ENCODE assay signal across 16 cellular contexts in genomic region chrX:1599791-1600405, GRCh38. TPM values are rescaled to one million over a fixed set of nuclear protein-coding genes. Genes with fewer than 3 reads are reported as not detected.
DNase-seq lines count a peak whose midpoint lies in the region; ATAC-seq and TF ChIP-seq lines count a peak whose summit lies in the region.
"Had no signal": no experiment of that assay in that cellular context is flagged by ENCODE, and none has a peak within 500 bp of the region (broad histone marks: within the 10 kb centered on the region; RNA-seq: fewer than 3 reads in every experiment).

No MANE protein-coding gene starts in this region.

- TF ChIP-seq CTCF in GM13976 (IDR thresholded peaks at IDR 0.05; ENCODE audit: borderline replicate concordance, control extremely low read depth, extremely low read depth, insufficient read depth, missing control alignments), result no peak

- peak; percentile 30 for DNase-seq in activated CD4-positive, CD25-positive, alpha-beta regulatory T cell treated with anti-CD3 and anti-CD28 coated beads, Interleukin-2, amount 50 U/mL, for 72 hours
- DNase-seq in activated CD4-positive, CD25-positive, alpha-beta regulatory T cell (lab: John Stamatoyannopoulos, UW), result no peak
- DNase-seq in GM13976 (ENCODE audit: low spot score) (peak; percentile 21), iPS-NIHi7 (ENCODE audit: extremely low spot score) (peak; percentile 8), sciatic nerve (ENCODE audit: low spot score) (peak; percentile 57), NCI-H1436 (lab: John Stamatoyannopoulos, UW) (no peak)
- DNase-seq: GF-D8, KG1, NCI-H1436 treated with DMSO at 0.1 percent for 48 hours, NCI-H2081, NCI-H82, PC-9 had no signal

- ATAC-seq in sciatic nerve (no peak), HG03520 (IDR thresholded peaks at IDR 0.05; ENCODE audit: unreplicated experiment) (no peak), HG02981 (IDR thresholded peaks at IDR 0.05; ENCODE audit: unreplicated experiment) (no peak)
- ATAC-seq: HCT116 had no signal

- intact Hi-C loops in sciatic nerve (cut with DNase I), result no loop called here

- in situ Hi-C loops in GM13976 (cut with MboI; ENCODE audit: low sequenced_read_pairs, unreplicated experiment), result no loop called here

RNA-seq across cellular contexts. Expression of gene AKAP17A, which starts 8.5 kb away (rescaled TPM):
- 48.5 TPM for total RNA-seq in sciatic nerve

RNA-seq across cellular contexts. Expression of gene ASMT, which starts 15.0 kb away (rescaled TPM):
- 0.89 TPM for total RNA-seq in sciatic nerve
- total RNA-seq: NCI-H460, PC-9 had no signal

Comparison
In these comparisons a context has a peak if more than half of its experiments do, and no peak if none do; other contexts are left out.
1. DNase-seq: peak in activated CD4-positive, CD25-positive, alpha-beta regulatory T cell treated with anti-CD3 and anti-CD28 coated beads, Interleukin-2, amount 50 U/mL, for 72 hours (single experiment), GM13976 (single experiment), iPS-NIHi7 (single experiment) and sciatic nerve (single experiment); none in activated CD4-positive, CD25-positive, alpha-beta regulatory T cell (0 of 4) and NCI-H1436 (single experiment).